In genomic region chr19:42075364-42075615, GRCh38 we compare ENCODE assay signal across 1 cellular context.
TF ChIP-seq lines count a peak whose summit lies in the region.

No MANE protein-coding gene starts in this region.

TF ChIP-seq in K562, 482 proteins besides CTCF, POLR2A, EP300 and RAD21 (continued from another document and continues in another):
- TF ChIP-seq E2F1 (CRISPR knock-in tag; IDR thresholded peaks at IDR 0.05) (no peak), ZNF318 (IDR thresholded peaks at IDR 0.05; ENCODE audit: borderline replicate concordance in 1 of 2, low read depth in 1 of 2) (peak in 1 of 2 experiments; percentile 43; a peak in 1 of 4 replicates), BDP1 (IDR thresholded peaks at IDR 0.05; ENCODE audit: insufficient read depth, insufficient read length) (no peak), ARNT (IDR thresholded peaks at IDR 0.05) (peak in 1 of 2 experiments; percentile 91; a peak in 3 of 4 replicates), SMARCA4 (IDR thresholded peaks at IDR 0.05) (peak; percentile 51), ZNF717 (CRISPR knock-in tag; IDR thresholded peaks at IDR 0.05) (no peak), ZNF445 (CRISPR knock-in tag; IDR thresholded peaks at IDR 0.05; ENCODE audit: low read depth) (no peak), ZFPM2 (CRISPR knock-in tag; IDR thresholded peaks at IDR 0.05) (peak; percentile 56; the same call in 1 of the 2 replicates), MAFG (tag; conservative IDR thresholded peaks at IDR 0.05) (no peak), ZNF384 (IDR thresholded peaks at IDR 0.05; ENCODE audit: low read depth, low read length) (no peak), PPARD (CRISPR knock-in tag; IDR thresholded peaks at IDR 0.05) (no peak), MTF1 (CRISPR knock-in tag; IDR thresholded peaks at IDR 0.05; ENCODE audit: borderline replicate concordance) (no peak), HCFC1 (IDR thresholded peaks at IDR 0.05; ENCODE audit: low read depth, low read length) (peak; percentile 7; the same call in 1 of the 2 replicates), XRCC5 (IDR thresholded peaks at IDR 0.05; ENCODE audit: low read depth, low read length) (no peak), TAL1 (IDR thresholded peaks at IDR 0.05) (no peak), FOXP4 (CRISPR knock-in tag; IDR thresholded peaks at IDR 0.05; ENCODE audit: borderline replicate concordance) (0 out of 2 replicates have a peak, but pooled peaks have one; percentile 63), NBN (IDR thresholded peaks at IDR 0.05; ENCODE audit: low read depth) (no peak; the same call in none of the 2 replicates), HDAC8 (tag; IDR thresholded peaks at IDR 0.05) (0 out of 2 replicates have a peak, but pooled peaks have one; percentile 58), SP1 (CRISPR knock-in tag; IDR thresholded peaks at IDR 0.05) (no peak), TBP (optimal IDR thresholded peaks at IDR 0.05; ENCODE audit: low read depth, low read length) (no peak), ZFP30 (CRISPR knock-in tag; IDR thresholded peaks at IDR 0.05; ENCODE audit: borderline replicate concordance) (no peak), HMG20A (CRISPR knock-in tag; conservative IDR thresholded peaks at IDR 0.05) (no peak), ZNF24 (IDR thresholded peaks at IDR 0.05) (no peak), SPI1 (IDR thresholded peaks at IDR 0.05; ENCODE audit: borderline replicate concordance, low read depth, low read length) (no peak), GTF2F1 (IDR thresholded peaks at IDR 0.05; ENCODE audit: low read depth, low read length) (no peak), STAG1 (CRISPR knock-in tag; IDR thresholded peaks at IDR 0.05; ENCODE audit: borderline replicate concordance) (no peak), ZC3H4 (CRISPR knock-in tag; IDR thresholded peaks at IDR 0.05; ENCODE audit: borderline replicate concordance) (no peak), DPF2 (IDR thresholded peaks at IDR 0.05) (peak; percentile 62; the same call in 1 of the 2 replicates), RBBP5 (IDR thresholded peaks at IDR 0.05; ENCODE audit: borderline replicate concordance, insufficient read depth, low read length, poor library complexity, severe bottlenecking) (no peak), ZNF740 (CRISPR knock-in tag; IDR thresholded peaks at IDR 0.05) (no peak), ZNF740 (tag; IDR thresholded peaks at IDR 0.05) (no peak), MED1 (CRISPR knock-in tag; IDR thresholded peaks at IDR 0.05; ENCODE audit: borderline replicate concordance) (no peak), ZBED1 (IDR thresholded peaks at IDR 0.05) (no peak), ZNF766 (CRISPR knock-in tag; conservative IDR thresholded peaks at IDR 0.05) (no peak), ZMIZ1 (IDR thresholded peaks at IDR 0.05; ENCODE audit: low read depth in 2 of 2, low read length in 2 of 2) (no peak; a peak in 1 of 4 replicates), CTCFL (IDR thresholded peaks at IDR 0.05; ENCODE audit: borderline replicate concordance, insufficient read depth, low read depth, low read length, poor library complexity, severe bottlenecking) (no peak), ZNF449 (CRISPR knock-in tag; IDR thresholded peaks at IDR 0.05) (no peak), HES1 (IDR thresholded peaks at IDR 0.05; ENCODE audit: low read depth) (no peak), HDAC1 (IDR thresholded peaks at IDR 0.05) (peak in 1 of 2 experiments; percentile 87; a peak in 1 of 4 replicates), E2F3 (CRISPR knock-in tag; IDR thresholded peaks at IDR 0.05) (no peak), CSDE1 (IDR thresholded peaks at IDR 0.05) (peak in 1 of 2 experiments; percentile 83; a peak in 1 of 4 replicates), RNF2 (IDR thresholded peaks at IDR 0.05) (0 out of 2 replicates have a peak, but pooled peaks have one; percentile 9), ZNF274 (IDR thresholded peaks at IDR 0.05; ENCODE audit: borderline replicate concordance, low read depth, low read length) (no peak), RAD51 (IDR thresholded peaks at IDR 0.05; ENCODE audit: borderline replicate concordance, low read depth) (0 out of 2 replicates have a peak, but pooled peaks have one; percentile 22)
